Comparison of ENCODE assay signal across 18 cellular contexts in genomic region chr2:232009639-232010274, GRCh38. TPM values are rescaled to one million over a fixed set of nuclear protein-coding genes. Genes with fewer than 3 reads are reported as not detected.
DNase-seq lines count a peak whose midpoint lies in the region; FAIRE-seq and TF ChIP-seq lines count a peak whose summit lies in the region.
"Had no signal": no experiment of that assay in that cellular context is flagged by ENCODE, and none has a peak within 500 bp of the region (broad histone marks: within the 10 kb centered on the region; RNA-seq: fewer than 3 reads in every experiment).

No MANE protein-coding gene starts in this region.

- no peak overlapping the region for H4K5ac ChIP-seq in H9 (ENCODE audit: insufficient read length, low read depth, low read length)

- H3K79me2 ChIP-seq in H9 (ENCODE audit: insufficient read depth, low read length), result no peaks in the 10 kb centered on the region
- H3K79me2 ChIP-seq in astrocyte (ENCODE audit: insufficient read depth, low read length), result peaks cover 23% of the 10 kb centered on the region
- H3K79me2 ChIP-seq in trophoblast cell (ENCODE audit: control insufficient read depth, insufficient read depth, low read length, poor library complexity), result no peaks in the 10 kb centered on the region

- no peak overlapping the region for H2BK15ac ChIP-seq in H9 (ENCODE audit: low read depth, low read length)

- no peak overlapping the region for H3K27ac ChIP-seq in H9 (ENCODE audit: insufficient read length, low read depth, low read length)
- no peak overlapping the region for H3K27ac ChIP-seq in astrocyte (ENCODE audit: low read depth, low read length)
- no peak overlapping the region for H3K27ac ChIP-seq in endodermal cell (ENCODE audit: low read depth, low read length)
- H3K27ac ChIP-seq in trophoblast cell (ENCODE audit: low read depth, low read length), result peak overlapping the region; percentile 32

- no peak for TF ChIP-seq CTCF in H9 (conservative IDR thresholded peaks at IDR 0.05)
- no peak for TF ChIP-seq CTCF in astrocyte (IDR thresholded peaks at IDR 0.05; ENCODE audit: insufficient read depth, low read depth, low read length)
- TF ChIP-seq CTCF in endodermal cell (conservative IDR thresholded peaks at IDR 0.05), result no peak
- TF ChIP-seq CTCF in foreskin fibroblast (IDR thresholded peaks at IDR 0.05; ENCODE audit: low read depth, low read length), result no peak

- H3K4me2 ChIP-seq in H9 (ENCODE audit: insufficient read depth, insufficient read length, low read length) (no peak overlapping the region), astrocyte (ENCODE audit: low read length) (peak overlapping the region; percentile 15), trophoblast cell (ENCODE audit: low read length) (no peak overlapping the region)

- no peak overlapping the region for H3K56ac ChIP-seq in H9 (ENCODE audit: insufficient read length, low read depth, low read length)

- H4K12ac ChIP-seq in trophoblast cell (ENCODE audit: low read depth, low read length), result no peak overlapping the region

- H3K27me3 Mint-ChIP-seq in H9 (ENCODE audit: low read depth) (no peaks in the 10 kb centered on the region), astrocyte (ENCODE audit: low read depth, unreplicated experiment) (no peaks in the 10 kb centered on the region), endodermal cell (ENCODE audit: insufficient read depth) (no peaks in the 10 kb centered on the region)

- H3K4me3 ChIP-seq in astrocyte (ENCODE audit: insufficient read depth, low read depth, low read length) (no peak overlapping the region), endodermal cell (ENCODE audit: low read length) (no peak overlapping the region), trophoblast cell (ENCODE audit: low read depth, low read length) (no peak overlapping the region), foreskin fibroblast (ENCODE audit: low read depth in 1 of 2, low read length in 2 of 2) (no peak overlapping the region)

- peaks cover 27 to 28% of the 10 kb centered on the region in 2 experiments for H3K4me1 Mint-ChIP-seq in H9
- peaks cover 22% of the 10 kb centered on the region for H3K4me1 Mint-ChIP-seq in astrocyte (ENCODE audit: low read depth, unreplicated experiment)
- peaks cover 5% of the 10 kb centered on the region for H3K4me1 Mint-ChIP-seq in endodermal cell

- H3K9ac ChIP-seq in H9 (ENCODE audit: extremely low read depth, insufficient read length, low read length) (no peak overlapping the region), astrocyte (ENCODE audit: low read length) (no peak overlapping the region), endodermal cell (ENCODE audit: extremely low read depth, low read length, poor library complexity, severe bottlenecking) (no peak overlapping the region), trophoblast cell (ENCODE audit: low read length) (no peak overlapping the region)

- H3K14ac ChIP-seq in H9 (ENCODE audit: insufficient read depth, low read length), result no peak overlapping the region
- no peak overlapping the region for H3K14ac ChIP-seq in trophoblast cell (ENCODE audit: low read length)

- H3K4me3 Mint-ChIP-seq in H9 (no peak overlapping the region), astrocyte (ENCODE audit: unreplicated experiment) (no peak overlapping the region), endodermal cell (no peak overlapping the region)
- H3K4me3 Mint-ChIP-seq: CD14-positive monocyte; CD8-positive, alpha-beta T cell had no signal

- H4K8ac ChIP-seq in H9 (replicated peaks; ENCODE audit: insufficient read length, low read depth, low read length) (no peak overlapping the region), trophoblast cell (ENCODE audit: low read depth, low read length) (no peak overlapping the region)

- no peak overlapping the region for H2AK5ac ChIP-seq in H9 (ENCODE audit: insufficient read length, low read length)
- no peak overlapping the region for H2AK5ac ChIP-seq in trophoblast cell (ENCODE audit: low read length)

- DNase-seq in H9, result no peak
- no peak for DNase-seq in astrocyte (ENCODE audit: low read depth)
- no peak for DNase-seq in endodermal cell
- peak; percentile 64 to 89 for DNase-seq in trophoblast cell
- no peak for DNase-seq in kidney tubule cell (ENCODE audit: low spot score)
- DNase-seq in foreskin fibroblast, result no peak
- no peak for DNase-seq in NCI-H774 (lab: John Stamatoyannopoulos, UW)
- no peak for DNase-seq in NCI-H526 treated with DMSO at 0.1 percent for 48 hours (lab: John Stamatoyannopoulos, UW)
- DNase-seq: CD8-positive, alpha-beta T cell; COR-L47; DMS153; DMS79 treated with DMSO at 0.1 percent for 48 hours; H7; KBM-7 had no signal

- H3K18ac ChIP-seq in H9 (ENCODE audit: insufficient read length, low read depth, low read length), result no peak overlapping the region
- H3K18ac ChIP-seq in trophoblast cell (ENCODE audit: low read length), result no peak overlapping the region

- H2BK5ac ChIP-seq in H9 (ENCODE audit: insufficient read length, low read length) (no peak overlapping the region), trophoblast cell (ENCODE audit: low read depth, low read length, poor library complexity) (peak overlapping the region; percentile 38)

- peak; percentile 13 for FAIRE-seq in astrocyte (lab: Jason Lieb, UNC)
- FAIRE-seq: A204.1, D721Med, GM12891 had no signal

- no peak overlapping the region for H4K91ac ChIP-seq in H9 (ENCODE audit: insufficient read length, low read depth, low read length)
- H4K91ac ChIP-seq in trophoblast cell (ENCODE audit: low read depth, low read length), result no peak overlapping the region

- H4K20me1 ChIP-seq in H9 (ENCODE audit: control insufficient read depth, insufficient read depth, insufficient read length) (no peaks in the 10 kb centered on the region), astrocyte (ENCODE audit: insufficient read depth, low read length) (peaks cover 58% of the 10 kb centered on the region)

- H2BK120ac ChIP-seq in H9 (ENCODE audit: low read depth, low read length, poor library complexity, severe bottlenecking) (no peak overlapping the region), trophoblast cell (ENCODE audit: insufficient read depth, low read length, poor library complexity) (no peak overlapping the region)

- no CpG with 5 or more reads among the region's 4 CpGs for WGBS in H9 (ENCODE audit: extremely low coverage, insufficient read length, low lambda C conversion rate)
- WGBS in endodermal cell (ENCODE audit: insufficient coverage in 1 of 2, insufficient read length in 1 of 2), 2 experiments, result 82 to 91% methylated on average over 2 to 4 of the region's 4 CpGs
- WGBS in trophoblast cell (ENCODE audit: extremely low coverage, insufficient coverage, insufficient read length), result no CpG with 5 or more reads among the region's 4 CpGs

- H2BK12ac ChIP-seq in H9 (ENCODE audit: insufficient read length, low read depth, low read length) (no peak overlapping the region), trophoblast cell (ENCODE audit: low read length) (no peak overlapping the region)

- H3K36me3 Mint-ChIP-seq in H9 (ENCODE audit: insufficient read depth in 1 of 3, low read depth in 3 of 3) (no peaks in the 10 kb centered on the region), astrocyte (ENCODE audit: low read depth, unreplicated experiment) (peaks cover 7% of the 10 kb centered on the region), endodermal cell (ENCODE audit: low read depth) (no peaks in the 10 kb centered on the region)

- no peak overlapping the region for H3K23ac ChIP-seq in H9 (ENCODE audit: insufficient read length, low read depth, low read length)
- H3K23ac ChIP-seq in trophoblast cell (ENCODE audit: low read length), result no peak overlapping the region

- peak overlapping the region; percentile 10 to 44 (median 25); a peak in 2 of 7 replicates for H3K27ac Mint-ChIP-seq in H9
- H3K27ac Mint-ChIP-seq in astrocyte (ENCODE audit: unreplicated experiment), result peak overlapping the region; percentile 78
- H3K27ac Mint-ChIP-seq in endodermal cell, result peak overlapping the region; percentile 37
- H3K27ac Mint-ChIP-seq: CD14-positive monocyte; CD8-positive, alpha-beta T cell had no signal

- H2AFZ ChIP-seq in H9 (ENCODE audit: low read length) (no peak overlapping the region), astrocyte (ENCODE audit: low read depth, low read length) (no peak overlapping the region), trophoblast cell (ENCODE audit: insufficient read depth, low read length, poor library complexity) (no peak overlapping the region)

- H3T11ph ChIP-seq in H9 (ENCODE audit: low read length), result no peak overlapping the region

- H3K23me2 ChIP-seq in H9 (ENCODE audit: insufficient read length, low read depth, low read length, poor library complexity, severe bottlenecking), result no peaks in the 10 kb centered on the region

- no peaks in the 10 kb centered on the region for H3K36me3 ChIP-seq in astrocyte (ENCODE audit: insufficient read depth, low read length)
- H3K36me3 ChIP-seq in endodermal cell (ENCODE audit: control insufficient read depth, insufficient read depth, low read length), result no peaks in the 10 kb centered on the region
- no peaks in the 10 kb centered on the region for H3K36me3 ChIP-seq in trophoblast cell (ENCODE audit: control insufficient read depth in 1 of 2, insufficient read depth in 2 of 2, low read length in 2 of 2)

- H2BK20ac ChIP-seq in H9 (ENCODE audit: low read depth, low read length, poor library complexity, severe bottlenecking), result no peak overlapping the region

- H3K9me3 ChIP-seq in H9 (ENCODE audit: control insufficient read depth, low read depth, low read length), result no peaks in the 10 kb centered on the region
- no peaks in the 10 kb centered on the region for H3K9me3 ChIP-seq in astrocyte (ENCODE audit: insufficient read depth, low read depth, low read length)
- no peaks in the 10 kb centered on the region for H3K9me3 ChIP-seq in endodermal cell (ENCODE audit: control insufficient read depth, low read length)
- no peaks in the 10 kb centered on the region for H3K9me3 ChIP-seq in trophoblast cell (ENCODE audit: insufficient read depth, low read depth, low read length)

- peaks cover 3% of the 10 kb centered on the region; the same call in 1 of the 2 replicates for H3K4me1 ChIP-seq in H9 (ENCODE audit: insufficient read depth, low read length)
- peaks cover 26% of the 10 kb centered on the region for H3K4me1 ChIP-seq in astrocyte (ENCODE audit: insufficient read depth, low read length)
- no peaks in the 10 kb centered on the region for H3K4me1 ChIP-seq in endodermal cell (ENCODE audit: control insufficient read depth, insufficient read depth, low read length)
- peaks cover 6 to 7% of the 10 kb centered on the region in 2 experiments for H3K4me1 ChIP-seq in trophoblast cell (ENCODE audit: control insufficient read depth in 1 of 2, insufficient read depth in 2 of 2, low read length in 2 of 2)

- no peak overlapping the region for H3K4ac ChIP-seq in H9 (ENCODE audit: low read depth, low read length)
- H3K4ac ChIP-seq in trophoblast cell (ENCODE audit: low read depth, low read length), result no peak overlapping the region

- H3K79me1 ChIP-seq in H9 (ENCODE audit: insufficient read depth, low read depth, low read length, poor library complexity, severe bottlenecking) (no peaks in the 10 kb centered on the region), trophoblast cell (ENCODE audit: low read length) (no peaks in the 10 kb centered on the region)

- H3K27me3 ChIP-seq in H9 (ENCODE audit: insufficient read depth, low read length), result no peaks in the 10 kb centered on the region
- no peaks in the 10 kb centered on the region for H3K27me3 ChIP-seq in astrocyte (ENCODE audit: insufficient read depth, low read length)
- no peaks in the 10 kb centered on the region for H3K27me3 ChIP-seq in endodermal cell (ENCODE audit: control insufficient read depth, insufficient read depth, low read length, poor library complexity, severe bottlenecking)
- H3K27me3 ChIP-seq in trophoblast cell (ENCODE audit: insufficient read depth, low read length), result no peaks in the 10 kb centered on the region

- H3K9me3 Mint-ChIP-seq in H9 (no peaks in the 10 kb centered on the region), astrocyte (ENCODE audit: unreplicated experiment) (no peaks in the 10 kb centered on the region), endodermal cell (no peaks in the 10 kb centered on the region)
- H3K9me3 Mint-ChIP-seq: CD8-positive, alpha-beta T cell had no signal

RNA-seq across cellular contexts. Expression of gene DIS3L2, which starts 48.2 kb away (rescaled TPM):
- total RNA-seq in H9 (2021) (28.1 and 28.2 TPM in 2 replicates), astrocyte (20.5 and 24.0 TPM in 2 replicates), endodermal cell (10 to 100 TPM; 39.5 to 42.4 TPM)
- 28.4 TPM for polyA plus RNA-seq in endodermal cell (2013, experiment 1 of 2)
- 24.8 TPM for polyA plus RNA-seq in endodermal cell (2013, experiment 2 of 2)
- polyA plus RNA-seq in trophoblast cell (2013), result 9.9 TPM in 2 replicates

Comparison
In these comparisons a context has a peak if more than half of its experiments do, and no peak if none do; other contexts are left out.
1. DNase-seq: peak in trophoblast cell (2 of 2); none in H9 (single experiment), astrocyte (single experiment), endodermal cell (single experiment), kidney tubule cell (single experiment), foreskin fibroblast (0 of 2), NCI-H774 (single experiment) and NCI-H526 treated with DMSO at 0.1 percent for 48 hours (single experiment).
2. H3K27ac Mint-ChIP-seq: peak in every context shown above with its lines; median percentile 78 in astrocyte; 37 in endodermal cell; 25 in H9.